Comparison of ENCODE assay signal across 7 cellular contexts in genomic region chr7:6487184-6487545, GRCh38.
"Had no signal": no experiment of that assay in that cellular context is flagged by ENCODE, and none has a peak within 500 bp of the region (broad histone marks: within the 10 kb centered on the region; RNA-seq: fewer than 3 reads in every experiment).

No MANE protein-coding gene starts in this region.

- H2AFZ ChIP-seq: GM23248 had no signal

- H3K4me3 ChIP-seq: GM23248, HAP-1 had no signal

- H3K9me3 ChIP-seq: HAP-1 had no signal

- H3K27ac ChIP-seq: GM23248 had no signal

- ATAC-seq: HCT116 had no signal

- DNase-seq: GM23248, GOT3, H7, HFFc6, IMR-90 had no signal

- H3K4me3 Mint-ChIP-seq: HFFc6 had no signal

- H3K27ac Mint-ChIP-seq: HFFc6 had no signal
